In the genomic region with DNA sequence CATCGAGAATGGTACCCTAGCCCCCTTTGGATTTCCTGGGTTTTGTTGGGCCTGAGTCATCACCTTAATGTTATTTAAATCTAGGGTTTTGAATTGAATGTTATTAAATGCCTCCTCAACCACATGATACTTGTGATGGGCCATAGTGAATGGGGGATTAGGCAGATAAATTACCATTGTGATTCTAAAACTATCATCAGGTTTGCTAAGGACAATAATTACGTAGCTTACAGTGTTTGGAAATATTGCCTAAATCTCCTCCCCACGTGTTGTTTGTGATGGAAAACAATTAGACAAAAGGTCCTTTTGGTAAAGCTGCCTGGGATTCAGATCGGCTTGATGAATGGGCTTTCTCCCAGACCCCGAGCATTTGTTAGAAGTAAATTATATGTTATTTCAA, we compare ENCODE assay signal across 20 cellular contexts.
DNase-seq lines count a peak whose midpoint lies in the region; ATAC-seq and TF ChIP-seq lines count a peak whose summit lies in the region.
"Had no signal": no experiment of that assay in that cellular context is flagged by ENCODE, and none has a peak within 500 bp of the region (broad histone marks: within the 10 kb centered on the region; RNA-seq: fewer than 3 reads in every experiment).

No MANE protein-coding gene starts in this region.

- no peak for TF ChIP-seq CTCF in stomach (IDR thresholded peaks at IDR 0.05)

- TF ChIP-seq POLR2A in stomach (IDR thresholded peaks at IDR 0.05): no peak

- no peak overlapping the region for H2AFZ ChIP-seq in Karpas-422 (ENCODE audit: low read length)

- H3K27ac ChIP-seq in HUES48 (ENCODE audit: low read depth, low read length) (peak overlapping the region; percentile 65), Karpas-422 (ENCODE audit: low read length) (no peak overlapping the region), stomach (no peak overlapping the region)
- H3K27ac ChIP-seq: A549, SJCRH30 had no signal

- H3K9me3 ChIP-seq in HUES48 (ENCODE audit: control insufficient read depth, insufficient read depth, low read length) (no peaks in the 10 kb centered on the region), Karpas-422 (ENCODE audit: low read length) (no peaks in the 10 kb centered on the region), stomach (no peaks in the 10 kb centered on the region)
- H3K9me3 ChIP-seq: A549, SJCRH30 had no signal

- no peaks in the 10 kb centered on the region for H4K20me1 ChIP-seq in Karpas-422 (ENCODE audit: insufficient read depth, low read depth, low read length)

- no peak overlapping the region for H3K4me3 ChIP-seq in HUES48 (ENCODE audit: low read depth, low read length)
- no peak overlapping the region for H3K4me3 ChIP-seq in Karpas-422 (ENCODE audit: low read length)
- H3K4me3 ChIP-seq in stomach: no peak overlapping the region
- H3K4me3 ChIP-seq: A549, GM12878, SJCRH30 had no signal

- H3K9me2 ChIP-seq in Karpas-422 (replicated peaks; ENCODE audit: insufficient read depth, low read length): no peaks in the 10 kb centered on the region

- TF ChIP-seq EP300 in stomach (IDR thresholded peaks at IDR 0.05): no peak

- no peaks in the 10 kb centered on the region for H3K36me3 ChIP-seq in HUES48 (ENCODE audit: control insufficient read depth, insufficient read depth, low read length)
- H3K36me3 ChIP-seq in Karpas-422 (ENCODE audit: insufficient read depth, low read length): no peaks in the 10 kb centered on the region
- no peaks in the 10 kb centered on the region for H3K36me3 ChIP-seq in stomach
- H3K36me3 ChIP-seq: SJCRH30 had no signal

- no peaks in the 10 kb centered on the region for H3K79me2 ChIP-seq in Karpas-422 (ENCODE audit: low read length)

- H3K9ac ChIP-seq in HUES48 (ENCODE audit: low read depth, low read length): no peak overlapping the region
- no peak overlapping the region for H3K9ac ChIP-seq in Karpas-422 (ENCODE audit: low read length)

- no peaks in the 10 kb centered on the region for H3K27me3 ChIP-seq in HUES48 (ENCODE audit: control insufficient read depth, insufficient read depth, low read length)
- H3K27me3 ChIP-seq in Karpas-422 (ENCODE audit: low read length): no peaks in the 10 kb centered on the region
- H3K27me3 ChIP-seq in stomach: peaks cover 0 to 9% (median 0%) of the 10 kb centered on the region in 3 donors
- H3K27me3 ChIP-seq: SJCRH30 had no signal

- 52 to 63% (median 54%) methylated on average over 5 of the region's 5 CpGs for WGBS in stomach, 5 donors

- no peak for ATAC-seq in GM21825 (IDR thresholded peaks at IDR 0.05; ENCODE audit: unreplicated experiment)
- ATAC-seq: A549, GM12878, HepG2, Panc1 had no signal

- H3K4me2 ChIP-seq in Karpas-422 (ENCODE audit: low read depth, low read length, poor library complexity, severe bottlenecking): no peak overlapping the region
- H3K4me2 ChIP-seq: A549 had no signal

- intact Hi-C loops in stomach (cut with DNase I; ENCODE audit: low total_unique reads): no loop called here

- DNase-seq in COR-L47 (lab: John Stamatoyannopoulos, UW): peak; percentile 53
- peak; percentile 56 for DNase-seq in NCI-H146 (lab: John Stamatoyannopoulos, UW)
- DNase-seq in NCI-H748 treated with DMSO at 0.1 percent for 48 hours (lab: John Stamatoyannopoulos, UW): peak; percentile 80
- no peak for DNase-seq in Karpas-422
- no peak for DNase-seq in stomach
- DNase-seq: CD4-positive, alpha-beta T cell; DMS53; EL; HFFc6; KBM-7; NCI-H1694; NCI-H2171; NCI-H510A; SJCRH30 had no signal

- H3K4me1 ChIP-seq in HUES48 (ENCODE audit: control insufficient read depth, insufficient read depth, low read length): peaks cover 13% of the 10 kb centered on the region; the same call in 1 of the 2 replicates
- H3K4me1 ChIP-seq in Karpas-422 (ENCODE audit: low read length): no peaks in the 10 kb centered on the region
- no peaks in the 10 kb centered on the region for H3K4me1 ChIP-seq in stomach
- H3K4me1 ChIP-seq: A549 had no signal

Comparison
In these comparisons a context has a peak if more than half of its experiments do, and no peak if none do; other contexts are left out.
1. DNase-seq: peak in COR-L47 (single experiment), NCI-H146 (single experiment) and NCI-H748 treated with DMSO at 0.1 percent for 48 hours (single experiment); none in Karpas-422 (single experiment) and stomach (single experiment).